Comparison of ENCODE assay signal across 29 cellular contexts in genomic region chr1:3030663-3031381, GRCh38. TPM values are rescaled to one million over a fixed set of nuclear protein-coding genes. Genes with fewer than 3 reads are reported as not detected.
DNase-seq lines count a peak whose midpoint lies in the region; ATAC-seq, FAIRE-seq and TF ChIP-seq lines count a peak whose summit lies in the region.
"Had no signal": no experiment of that assay in that cellular context is flagged by ENCODE, and none has a peak within 500 bp of the region (broad histone marks: within the 10 kb centered on the region; RNA-seq: fewer than 3 reads in every experiment).

No MANE protein-coding gene starts in this region.

- no peak overlapping the region for H2AFZ ChIP-seq in smooth muscle cell (ENCODE audit: low read depth)

- no peak for TF ChIP-seq CTCF in kidney (IDR thresholded peaks at IDR 0.05; ENCODE audit: borderline replicate concordance, extremely low read depth, insufficient read depth)
- TF ChIP-seq CTCF in osteocyte (IDR thresholded peaks at IDR 0.05), result no peak
- TF ChIP-seq CTCF in upper lobe of right lung (IDR thresholded peaks at IDR 0.05), result no peak
- TF ChIP-seq CTCF in smooth muscle cell (IDR thresholded peaks at IDR 0.05; ENCODE audit: borderline replicate concordance, insufficient read depth, poor library complexity, severe bottlenecking), result no peak

- H3K4me1 ChIP-seq in kidney (ENCODE audit: control insufficient read depth in 1 of 2, insufficient read depth in 1 of 2, low read depth in 1 of 2, low read length in 2 of 2) (no peaks in the 10 kb centered on the region), upper lobe of right lung (no peaks in the 10 kb centered on the region), smooth muscle cell (ENCODE audit: low read depth) (no peaks in the 10 kb centered on the region)
- H3K4me1 ChIP-seq: colonic mucosa, SJSA1, uterus had no signal

- no peaks in the 10 kb centered on the region for H3F3A ChIP-seq in smooth muscle cell (ENCODE audit: low read depth)

- no peaks in the 10 kb centered on the region for H3K36me3 ChIP-seq in kidney (ENCODE audit: control insufficient read depth in 1 of 2, insufficient read depth in 2 of 2, low read length in 2 of 2)
- H3K36me3 ChIP-seq in upper lobe of right lung, result no peaks in the 10 kb centered on the region
- no peaks in the 10 kb centered on the region for H3K36me3 ChIP-seq in smooth muscle cell (ENCODE audit: low read depth)
- H3K36me3 ChIP-seq: brain microvascular endothelial cell, colonic mucosa, neutrophil, SJSA1, uterus had no signal

- H3K4me1 Mint-ChIP-seq in osteocyte (ENCODE audit: unreplicated experiment), result no peaks in the 10 kb centered on the region
- H3K4me1 Mint-ChIP-seq: activated CD4-positive, alpha-beta T cell treated with anti-CD3 and anti-CD28 coated beads, Interleukin-2, amount 10 ng/mL, durations not matched to agents 24 days and 14 days had no signal

- H4K20me1 ChIP-seq in smooth muscle cell (ENCODE audit: low read depth), result no peaks in the 10 kb centered on the region

- ATAC-seq in Right ventricle myocardium inferior, result no peak
- ATAC-seq in upper lobe of right lung, result no peak
- ATAC-seq in HG03457 (IDR thresholded peaks at IDR 0.05; ENCODE audit: unreplicated experiment), result no peak
- ATAC-seq: activated naive CD8-positive, alpha-beta T cell treated with anti-CD3 and anti-CD28 coated beads, Interleukin-2, amount 50 U/mL, for 24 hours; left ventricle myocardium superior; Panc1 had no signal

- H3K4me3 Mint-ChIP-seq in osteocyte (ENCODE audit: unreplicated experiment), result no peak overlapping the region
- H3K4me3 Mint-ChIP-seq: activated CD4-positive, alpha-beta T cell treated with anti-CD3 and anti-CD28 coated beads, Interleukin-2, amount 10 ng/mL, durations not matched to agents 24 days and 14 days; activated naive CD8-positive, alpha-beta T cell treated with anti-CD3 and anti-CD28 coated beads, Interleukin-2, amount 50 U/mL, for 24 hours had no signal

- H3K27me3 ChIP-seq in upper lobe of right lung, result peaks cover 30% of the 10 kb centered on the region
- H3K27me3 ChIP-seq in smooth muscle cell (ENCODE audit: low read depth), result no peaks in the 10 kb centered on the region
- H3K27me3 ChIP-seq: brain microvascular endothelial cell, colonic mucosa had no signal

- H3K4me2 ChIP-seq in smooth muscle cell, result no peak overlapping the region

- H3K9ac ChIP-seq in kidney (ENCODE audit: low read length in 2 of 2) (no peak overlapping the region), smooth muscle cell (ENCODE audit: low read depth) (no peak overlapping the region)

- no peaks in the 10 kb centered on the region for H3K79me2 ChIP-seq in smooth muscle cell (ENCODE audit: low read depth)

- H3K27ac Mint-ChIP-seq in osteocyte (ENCODE audit: unreplicated experiment), result no peak overlapping the region
- H3K27ac Mint-ChIP-seq: activated CD4-positive, alpha-beta T cell treated with anti-CD3 and anti-CD28 coated beads, Interleukin-2, amount 10 ng/mL, durations not matched to agents 24 days and 14 days; activated naive CD8-positive, alpha-beta T cell treated with anti-CD3 and anti-CD28 coated beads, Interleukin-2, amount 50 U/mL, for 24 hours; activated T-helper 2 cell treated with anti-CD3 and anti-CD28 coated beads, Interferon-gamma antibody, Interleukin-2, Interleukin-4, amounts not matched to agents 10 μg/mL and 5 μg/mL and 100 μg/mL, durations not matched to agents 14 hours and 24 hours and 36 hours had no signal

- H3K9me3 ChIP-seq in kidney (ENCODE audit: control insufficient read depth in 1 of 2, low read length in 2 of 2) (no peaks in the 10 kb centered on the region), upper lobe of right lung (no peaks in the 10 kb centered on the region), smooth muscle cell (replicated peaks; ENCODE audit: low read depth) (no peaks in the 10 kb centered on the region)
- H3K9me3 ChIP-seq: colonic mucosa, neutrophil, SJSA1, uterus had no signal

- H3K36me3 Mint-ChIP-seq in osteocyte (ENCODE audit: unreplicated experiment), result no peaks in the 10 kb centered on the region

- no peaks in the 10 kb centered on the region for H3K27me3 Mint-ChIP-seq in osteocyte (ENCODE audit: unreplicated experiment)
- H3K27me3 Mint-ChIP-seq: activated CD4-positive, alpha-beta T cell treated with anti-CD3 and anti-CD28 coated beads, Interleukin-2, amount 10 ng/mL, durations not matched to agents 24 days and 14 days; activated naive CD8-positive, alpha-beta T cell treated with anti-CD3 and anti-CD28 coated beads, Interleukin-2, amount 50 U/mL, for 24 hours had no signal

- DNase-seq in cardiac septum (ENCODE audit: low spot score), result peak; percentile 53
- DNase-seq in Right ventricle myocardium inferior (ENCODE audit: missing footprints), result no peak
- peak; percentile 58 for DNase-seq in kidney
- peak; percentile 83 for DNase-seq in osteocyte (ENCODE audit: extremely low spot score, unreplicated experiment)
- peak; percentile 49 for DNase-seq in upper lobe of right lung
- DNase-seq in COR-L47 (lab: John Stamatoyannopoulos, UW), result no peak
- no peak for DNase-seq in smooth muscle cell (lab: John Stamatoyannopoulos, UW; ENCODE audit: unreplicated experiment)
- DNase-seq: activated CD4-positive, alpha-beta T cell treated with anti-CD3 and anti-CD28 coated beads, Interleukin-2, amount 10 ng/mL, durations not matched to agents 24 days and 14 days; activated naive CD8-positive, alpha-beta T cell treated with anti-CD3 and anti-CD28 coated beads, Interleukin-2, amount 50 U/mL, for 24 hours; brain microvascular endothelial cell; colonic mucosa; glutamatergic neuron; GOT3; IMR-90; left ventricle myocardium superior; NCI-H524; NK-92 treated with Interleukin-12 subunit alpha and Interleukin-12 subunit beta, amount 100 ng/mL, for 24 hours; stimulated activated CD4-positive, alpha-beta T cell treated with anti-CD3 and anti-CD28 coated beads, Interleukin-15, amount 100 ng/mL, for 24 hours; stimulated activated CD8-positive, alpha-beta memory T cell treated with anti-CD3 and anti-CD28 coated beads, Interleukin-4, amount 100 ng/mL, for 48 hours; T-helper 1 cell; uterus had no signal

- FAIRE-seq in kidney (lab: Jason Lieb, UNC), result no peak

- no peak overlapping the region for H3K27ac ChIP-seq in kidney (ENCODE audit: low read depth in 2 of 2, low read length in 2 of 2)
- H3K27ac ChIP-seq in upper lobe of right lung, result no peak overlapping the region
- no peak overlapping the region for H3K27ac ChIP-seq in smooth muscle cell (ENCODE audit: low read depth)
- H3K27ac ChIP-seq: brain microvascular endothelial cell, colonic mucosa, neutrophil, SJSA1, uterus had no signal

- H3K9me3 Mint-ChIP-seq in osteocyte (ENCODE audit: unreplicated experiment), result no peaks in the 10 kb centered on the region
- H3K9me3 Mint-ChIP-seq: activated CD4-positive, alpha-beta T cell treated with anti-CD3 and anti-CD28 coated beads, Interleukin-2, amount 10 ng/mL, durations not matched to agents 24 days and 14 days; activated naive CD8-positive, alpha-beta T cell treated with anti-CD3 and anti-CD28 coated beads, Interleukin-2, amount 50 U/mL, for 24 hours; activated T-helper 2 cell treated with anti-CD3 and anti-CD28 coated beads, Interferon-gamma antibody, Interleukin-2, Interleukin-4, amounts not matched to agents 10 μg/mL and 5 μg/mL and 100 μg/mL, durations not matched to agents 14 hours and 24 hours and 36 hours had no signal

- intact Hi-C loops in cardiac septum (cut with DNase I) (no loop called here), Right ventricle myocardium inferior (cut with DNase I) (no loop called here), kidney (cut with DNase I) (no loop called here), upper lobe of right lung (cut with DNase I) (no loop called here)

- WGBS in smooth muscle cell (ENCODE audit: low lambda C conversion rate), result 90% methylated on average over 22 of the region's 22 CpGs

- H3K4me3 ChIP-seq in kidney (ENCODE audit: low read length in 2 of 2), result no peak overlapping the region
- H3K4me3 ChIP-seq in upper lobe of right lung, result no peak overlapping the region
- no peak overlapping the region for H3K4me3 ChIP-seq in smooth muscle cell
- H3K4me3 ChIP-seq: colonic mucosa, SJSA1, uterus had no signal

RNA-seq across cellular contexts. Expression of gene ACTRT2, which starts 9.6 kb away (rescaled TPM):
- not detected for total RNA-seq in cardiac septum
- total RNA-seq in Right ventricle myocardium inferior, result not detected
- not detected for total RNA-seq in kidney
- not detected for polyA plus RNA-seq in kidney (ENCODE audit: insufficient read depth, low read depth, low replicate concordance)
- total RNA-seq in osteocyte, result not detected in 2 replicates
- not detected for total RNA-seq in upper lobe of right lung
- total RNA-seq in smooth muscle cell, result not detected in 2 replicates
- not detected in 2 replicates for polyA plus RNA-seq in smooth muscle cell
- total RNA-seq: A673; activated CD4-positive, alpha-beta T cell treated with anti-CD3 and anti-CD28 coated beads, Interleukin-2, amount 10 ng/mL, durations not matched to agents 24 days and 14 days; activated T-helper 2 cell treated with anti-CD3 and anti-CD28 coated beads, Interferon-gamma antibody, Interleukin-2, Interleukin-4, amounts not matched to agents 10 μg/mL and 5 μg/mL and 100 μg/mL, durations not matched to agents 14 hours and 24 hours and 36 hours; colonic mucosa; IMR-90; left ventricle myocardium superior; right cardiac atrium; SJSA1; uterus had no signal
- polyA plus RNA-seq: BJ, IMR-90, right cardiac atrium had no signal

RNA-seq across cellular contexts. Expression of gene PRDM16, which starts 38.2 kb away (rescaled TPM):
- total RNA-seq in cardiac septum (12.9 TPM), Right ventricle myocardium inferior (12.8 TPM), kidney (21.9 TPM), osteocyte (7.1 and 7.4 TPM in 2 replicates), upper lobe of right lung (21.0 TPM), smooth muscle cell (0.72 and 1.2 TPM in 2 replicates)
- polyA plus RNA-seq in kidney (ENCODE audit: insufficient read depth, low read depth, low replicate concordance) (3.0 TPM), smooth muscle cell (1.1 and 1.3 TPM in 2 replicates)
- total RNA-seq: activated CD4-positive, alpha-beta T cell treated with anti-CD3 and anti-CD28 coated beads, Interleukin-2, amount 10 ng/mL, durations not matched to agents 24 days and 14 days; activated T-helper 2 cell treated with anti-CD3 and anti-CD28 coated beads, Interferon-gamma antibody, Interleukin-2, Interleukin-4, amounts not matched to agents 10 μg/mL and 5 μg/mL and 100 μg/mL, durations not matched to agents 14 hours and 24 hours and 36 hours; IMR-90 had no signal

Comparison
In these comparisons a context has a peak if more than half of its experiments do, and no peak if none do; other contexts are left out.
1. DNase-seq: peak in cardiac septum (single experiment), kidney (single experiment), osteocyte (single experiment) and upper lobe of right lung (single experiment); none in Right ventricle myocardium inferior (single experiment), COR-L47 (single experiment) and smooth muscle cell (single experiment).